1 cellular context compared by ENCODE assay signal in the genomic region with DNA sequence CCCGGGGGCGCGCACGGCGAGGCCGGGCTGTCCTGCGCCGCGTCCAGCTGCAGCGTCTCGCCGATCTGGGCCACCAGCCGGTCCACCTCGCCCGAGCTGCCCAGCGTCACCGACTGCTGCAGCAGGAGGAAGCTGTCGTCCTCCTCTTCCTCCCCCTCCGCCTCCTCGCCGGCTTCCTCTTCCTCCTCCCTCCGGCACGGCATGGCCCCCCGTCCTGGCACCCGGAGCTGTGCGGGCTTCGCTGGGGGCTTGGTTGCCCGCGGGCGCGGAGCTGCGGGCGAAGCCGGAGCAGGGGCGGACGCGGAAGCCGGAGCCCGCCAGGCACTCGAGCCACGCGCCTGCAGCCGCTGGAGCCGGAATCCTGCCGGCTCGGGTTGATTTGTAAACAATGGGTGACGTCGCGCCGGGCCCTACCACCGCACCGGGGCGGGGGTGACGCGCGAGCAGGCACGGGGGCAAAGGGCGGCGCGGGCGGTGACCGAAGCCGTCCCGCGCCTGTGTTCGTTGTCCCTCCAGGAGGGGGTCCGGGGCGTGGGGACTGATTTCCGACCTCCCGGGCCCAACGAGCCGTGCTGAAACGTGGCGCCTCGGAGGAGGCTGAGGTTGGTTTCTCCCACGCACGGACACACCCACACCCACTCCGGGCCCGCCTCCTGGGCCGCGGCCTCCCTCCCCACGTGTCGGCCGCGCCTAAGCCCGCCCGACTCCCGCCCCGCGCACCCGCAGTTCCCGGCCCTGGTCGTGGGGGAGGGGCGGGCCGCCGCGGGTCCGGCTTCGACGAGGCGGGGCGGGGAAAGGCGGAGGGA.
A peak's percentile ranks its signal among the peaks of the same experiment; 100 is the strongest.
TF ChIP-seq lines count a peak whose summit lies in the region.

Gene FRAT2 (minus strand): TSS at position 360 of the 806 bp plus-strand sequence. CDS start 157 bp downstream, at position 203.

TF ChIP-seq in HepG2, 621 proteins besides CTCF, POLR2A, EP300 and RAD21 (continued from another document and continues in another):
- TF ChIP-seq, protein P1, sequence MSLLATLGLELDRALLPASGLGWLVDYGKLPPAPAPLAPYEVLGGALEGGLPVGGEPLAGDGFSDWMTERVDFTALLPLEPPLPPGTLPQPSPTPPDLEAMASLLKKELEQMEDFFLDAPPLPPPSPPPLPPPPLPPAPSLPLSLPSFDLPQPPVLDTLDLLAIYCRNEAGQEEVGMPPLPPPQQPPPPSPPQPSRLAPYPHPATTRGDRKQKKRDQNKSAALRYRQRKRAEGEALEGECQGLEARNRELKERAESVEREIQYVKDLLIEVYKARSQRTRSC (CRISPR knock-in tag; IDR thresholded peaks at IDR 0.05; ENCODE audit: low read depth), result peak; percentile 36; the same call in 1 of the 2 replicates
- TF ChIP-seq CREB3 (CRISPR knock-in tag; IDR thresholded peaks at IDR 0.05) (peak; percentile 84), ZNF530 (CRISPR knock-in tag; IDR thresholded peaks at IDR 0.05; ENCODE audit: low read depth) (no peak), CERS6 (CRISPR knock-in tag; IDR thresholded peaks at IDR 0.05) (no peak), ZBTB38 (CRISPR knock-in tag; IDR thresholded peaks at IDR 0.05) (peak; percentile 64; the same call in 1 of the 2 replicates), SP1 (IDR thresholded peaks at IDR 0.05) (no peak), SP1 (CRISPR knock-in tag; IDR thresholded peaks at IDR 0.05) (peak; percentile 34; the same call in 1 of the 2 replicates), FOXK2 (IDR thresholded peaks at IDR 0.05) (peak; percentile 99), ZSCAN9 (CRISPR knock-in tag; IDR thresholded peaks at IDR 0.05; ENCODE audit: borderline replicate concordance) (peak; percentile 66; the same call in 1 of the 2 replicates), PAWR (CRISPR knock-in tag; IDR thresholded peaks at IDR 0.05; ENCODE audit: borderline replicate concordance) (no peak), PPARG (CRISPR knock-in tag; conservative IDR thresholded peaks at IDR 0.05) (peak; percentile 63), ZNF510 (CRISPR knock-in tag; IDR thresholded peaks at IDR 0.05; ENCODE audit: low read depth) (peak; percentile 56; the same call in 1 of the 2 replicates), GABPB1 (CRISPR knock-in tag; IDR thresholded peaks at IDR 0.05) (peak; percentile 82), ZFP1 (CRISPR knock-in tag; IDR thresholded peaks at IDR 0.05) (no peak; the same call in 1 of the 2 replicates), SRY (CRISPR knock-in tag; IDR thresholded peaks at IDR 0.05) (peak; percentile 68; the same call in 1 of the 2 replicates), ZNF3 (CRISPR knock-in tag; IDR thresholded peaks at IDR 0.05) (no peak), FOSL2 (CRISPR knock-in tag; IDR thresholded peaks at IDR 0.05) (no peak), RFXAP (CRISPR knock-in tag; IDR thresholded peaks at IDR 0.05; ENCODE audit: borderline replicate concordance) (peak; percentile 85; the same call in 1 of the 2 replicates), ESRRA (CRISPR knock-in tag; IDR thresholded peaks at IDR 0.05; ENCODE audit: low read depth) (peak; percentile 81; the same call in 1 of the 2 replicates), HNF4G (IDR thresholded peaks at IDR 0.05; ENCODE audit: borderline replicate concordance, low read depth, low read length) (no peak), HNF4G (CRISPR knock-in tag; IDR thresholded peaks at IDR 0.05; ENCODE audit: borderline replicate concordance, low read depth) (peak; percentile 82), KDM3A (CRISPR knock-in tag; IDR thresholded peaks at IDR 0.05; ENCODE audit: low read depth) (0 out of 2 replicates have a peak, but pooled peaks have one; percentile 6), IRX3 (CRISPR knock-in tag; IDR thresholded peaks at IDR 0.05; ENCODE audit: borderline replicate concordance, low read depth) (peak; percentile 63; the same call in 1 of the 2 replicates), SAP130 (CRISPR knock-in tag; IDR thresholded peaks at IDR 0.05; ENCODE audit: low read depth) (peak; percentile 97), ZNF766 (CRISPR knock-in tag; IDR thresholded peaks at IDR 0.05; ENCODE audit: borderline replicate concordance) (peak; percentile 83; the same call in 1 of the 2 replicates), TEAD3 (CRISPR knock-in tag; optimal IDR thresholded peaks at IDR 0.05; ENCODE audit: borderline replicate concordance) (peak; percentile 42), GATAD2A (CRISPR knock-in tag; IDR thresholded peaks at IDR 0.05) (no peak), TARDBP (CRISPR knock-in tag; IDR thresholded peaks at IDR 0.05) (peak; percentile 84), ZNF768 (CRISPR knock-in tag; IDR thresholded peaks at IDR 0.05) (peak; percentile 57; the same call in 1 of the 2 replicates), ZFP36L1 (CRISPR knock-in tag; IDR thresholded peaks at IDR 0.05) (peak; percentile 24; the same call in 1 of the 2 replicates), ZNF263 (CRISPR knock-in tag; IDR thresholded peaks at IDR 0.05) (peak; percentile 69), THAP11 (CRISPR knock-in tag; IDR thresholded peaks at IDR 0.05) (peak; percentile 73), NKX3-1 (CRISPR knock-in tag; IDR thresholded peaks at IDR 0.05) (peak; percentile 70; the same call in 1 of the 2 replicates), RBFOX2 (IDR thresholded peaks at IDR 0.05; ENCODE audit: low read depth, low read length) (peak; percentile 95), ATM (IDR thresholded peaks at IDR 0.05; ENCODE audit: borderline replicate concordance) (no peak), HDAC1 (CRISPR knock-in tag; IDR thresholded peaks at IDR 0.05) (peak; percentile 87), ZBTB7B (CRISPR knock-in tag; IDR thresholded peaks at IDR 0.05) (peak; percentile 49; the same call in 1 of the 2 replicates), MXI1 (IDR thresholded peaks at IDR 0.05; ENCODE audit: borderline replicate concordance, low read depth, low read length) (peak; percentile 86), ZIK1 (CRISPR knock-in tag; IDR thresholded peaks at IDR 0.05; ENCODE audit: borderline replicate concordance, low read depth) (peak; percentile 27; the same call in 1 of the 2 replicates), ELF1 (CRISPR knock-in tag; IDR thresholded peaks at IDR 0.05) (peak; percentile 39; the same call in 1 of the 2 replicates), TEF (CRISPR knock-in tag; IDR thresholded peaks at IDR 0.05) (0 out of 2 replicates have a peak, but pooled peaks have one; percentile 49), ZNF782 (CRISPR knock-in tag; IDR thresholded peaks at IDR 0.05; ENCODE audit: borderline replicate concordance) (peak; percentile 86; the same call in 1 of the 2 replicates), POLR2G (IDR thresholded peaks at IDR 0.05; ENCODE audit: low read depth, low read length) (peak; percentile 88), SP5 (CRISPR knock-in tag; IDR thresholded peaks at IDR 0.05; ENCODE audit: borderline replicate concordance, low read depth) (no peak), ZNF12 (CRISPR knock-in tag; IDR thresholded peaks at IDR 0.05) (no peak), CEBPG (CRISPR knock-in tag; IDR thresholded peaks at IDR 0.05) (no peak)
- TF ChIP-seq, protein P2, sequence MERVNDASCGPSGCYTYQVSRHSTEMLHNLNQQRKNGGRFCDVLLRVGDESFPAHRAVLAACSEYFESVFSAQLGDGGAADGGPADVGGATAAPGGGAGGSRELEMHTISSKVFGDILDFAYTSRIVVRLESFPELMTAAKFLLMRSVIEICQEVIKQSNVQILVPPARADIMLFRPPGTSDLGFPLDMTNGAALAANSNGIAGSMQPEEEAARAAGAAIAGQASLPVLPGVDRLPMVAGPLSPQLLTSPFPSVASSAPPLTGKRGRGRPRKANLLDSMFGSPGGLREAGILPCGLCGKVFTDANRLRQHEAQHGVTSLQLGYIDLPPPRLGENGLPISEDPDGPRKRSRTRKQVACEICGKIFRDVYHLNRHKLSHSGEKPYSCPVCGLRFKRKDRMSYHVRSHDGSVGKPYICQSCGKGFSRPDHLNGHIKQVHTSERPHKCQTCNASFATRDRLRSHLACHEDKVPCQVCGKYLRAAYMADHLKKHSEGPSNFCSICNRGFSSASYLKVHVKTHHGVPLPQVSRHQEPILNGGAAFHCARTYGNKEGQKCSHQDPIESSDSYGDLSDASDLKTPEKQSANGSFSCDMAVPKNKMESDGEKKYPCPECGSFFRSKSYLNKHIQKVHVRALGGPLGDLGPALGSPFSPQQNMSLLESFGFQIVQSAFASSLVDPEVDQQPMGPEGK (CRISPR knock-in tag; IDR thresholded peaks at IDR 0.05), result peak; percentile 35
- TF ChIP-seq, protein P3, sequence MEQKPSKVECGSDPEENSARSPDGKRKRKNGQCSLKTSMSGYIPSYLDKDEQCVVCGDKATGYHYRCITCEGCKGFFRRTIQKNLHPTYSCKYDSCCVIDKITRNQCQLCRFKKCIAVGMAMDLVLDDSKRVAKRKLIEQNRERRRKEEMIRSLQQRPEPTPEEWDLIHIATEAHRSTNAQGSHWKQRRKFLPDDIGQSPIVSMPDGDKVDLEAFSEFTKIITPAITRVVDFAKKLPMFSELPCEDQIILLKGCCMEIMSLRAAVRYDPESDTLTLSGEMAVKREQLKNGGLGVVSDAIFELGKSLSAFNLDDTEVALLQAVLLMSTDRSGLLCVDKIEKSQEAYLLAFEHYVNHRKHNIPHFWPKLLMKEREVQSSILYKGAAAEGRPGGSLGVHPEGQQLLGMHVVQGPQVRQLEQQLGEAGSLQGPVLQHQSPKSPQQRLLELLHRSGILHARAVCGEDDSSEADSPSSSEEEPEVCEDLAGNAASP (CRISPR knock-in tag; IDR thresholded peaks at IDR 0.05; ENCODE audit: borderline replicate concordance), result no peak
- TF ChIP-seq, protein P4, sequence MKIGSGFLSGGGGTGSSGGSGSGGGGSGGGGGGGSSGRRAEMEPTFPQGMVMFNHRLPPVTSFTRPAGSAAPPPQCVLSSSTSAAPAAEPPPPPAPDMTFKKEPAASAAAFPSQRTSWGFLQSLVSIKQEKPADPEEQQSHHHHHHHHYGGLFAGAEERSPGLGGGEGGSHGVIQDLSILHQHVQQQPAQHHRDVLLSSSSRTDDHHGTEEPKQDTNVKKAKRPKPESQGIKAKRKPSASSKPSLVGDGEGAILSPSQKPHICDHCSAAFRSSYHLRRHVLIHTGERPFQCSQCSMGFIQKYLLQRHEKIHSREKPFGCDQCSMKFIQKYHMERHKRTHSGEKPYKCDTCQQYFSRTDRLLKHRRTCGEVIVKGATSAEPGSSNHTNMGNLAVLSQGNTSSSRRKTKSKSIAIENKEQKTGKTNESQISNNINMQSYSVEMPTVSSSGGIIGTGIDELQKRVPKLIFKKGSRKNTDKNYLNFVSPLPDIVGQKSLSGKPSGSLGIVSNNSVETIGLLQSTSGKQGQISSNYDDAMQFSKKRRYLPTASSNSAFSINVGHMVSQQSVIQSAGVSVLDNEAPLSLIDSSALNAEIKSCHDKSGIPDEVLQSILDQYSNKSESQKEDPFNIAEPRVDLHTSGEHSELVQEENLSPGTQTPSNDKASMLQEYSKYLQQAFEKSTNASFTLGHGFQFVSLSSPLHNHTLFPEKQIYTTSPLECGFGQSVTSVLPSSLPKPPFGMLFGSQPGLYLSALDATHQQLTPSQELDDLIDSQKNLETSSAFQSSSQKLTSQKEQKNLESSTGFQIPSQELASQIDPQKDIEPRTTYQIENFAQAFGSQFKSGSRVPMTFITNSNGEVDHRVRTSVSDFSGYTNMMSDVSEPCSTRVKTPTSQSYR (CRISPR knock-in tag; IDR thresholded peaks at IDR 0.05; ENCODE audit: borderline replicate concordance), result peak; percentile 99
- TF ChIP-seq, protein P5, sequence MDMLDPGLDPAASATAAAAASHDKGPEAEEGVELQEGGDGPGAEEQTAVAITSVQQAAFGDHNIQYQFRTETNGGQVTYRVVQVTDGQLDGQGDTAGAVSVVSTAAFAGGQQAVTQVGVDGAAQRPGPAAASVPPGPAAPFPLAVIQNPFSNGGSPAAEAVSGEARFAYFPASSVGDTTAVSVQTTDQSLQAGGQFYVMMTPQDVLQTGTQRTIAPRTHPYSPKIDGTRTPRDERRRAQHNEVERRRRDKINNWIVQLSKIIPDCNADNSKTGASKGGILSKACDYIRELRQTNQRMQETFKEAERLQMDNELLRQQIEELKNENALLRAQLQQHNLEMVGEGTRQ (IDR thresholded peaks at IDR 0.05; ENCODE audit: low read depth, low read length), result peak; percentile 3; the same call in 1 of the 2 replicates
- TF ChIP-seq, protein P5 (CRISPR knock-in tag; IDR thresholded peaks at IDR 0.05; ENCODE audit: borderline replicate concordance), result 0 out of 2 replicates have a peak, but pooled peaks have one; percentile 35
- TF ChIP-seq, protein P6, sequence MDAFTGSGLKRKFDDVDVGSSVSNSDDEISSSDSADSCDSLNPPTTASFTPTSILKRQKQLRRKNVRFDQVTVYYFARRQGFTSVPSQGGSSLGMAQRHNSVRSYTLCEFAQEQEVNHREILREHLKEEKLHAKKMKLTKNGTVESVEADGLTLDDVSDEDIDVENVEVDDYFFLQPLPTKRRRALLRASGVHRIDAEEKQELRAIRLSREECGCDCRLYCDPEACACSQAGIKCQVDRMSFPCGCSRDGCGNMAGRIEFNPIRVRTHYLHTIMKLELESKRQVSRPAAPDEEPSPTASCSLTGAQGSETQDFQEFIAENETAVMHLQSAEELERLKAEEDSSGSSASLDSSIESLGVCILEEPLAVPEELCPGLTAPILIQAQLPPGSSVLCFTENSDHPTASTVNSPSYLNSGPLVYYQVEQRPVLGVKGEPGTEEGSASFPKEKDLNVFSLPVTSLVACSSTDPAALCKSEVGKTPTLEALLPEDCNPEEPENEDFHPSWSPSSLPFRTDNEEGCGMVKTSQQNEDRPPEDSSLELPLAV (CRISPR knock-in tag; conservative IDR thresholded peaks at IDR 0.05; ENCODE audit: low read depth), result no peak
